ENCODE assay signal across 1 cellular context in the genomic region with DNA sequence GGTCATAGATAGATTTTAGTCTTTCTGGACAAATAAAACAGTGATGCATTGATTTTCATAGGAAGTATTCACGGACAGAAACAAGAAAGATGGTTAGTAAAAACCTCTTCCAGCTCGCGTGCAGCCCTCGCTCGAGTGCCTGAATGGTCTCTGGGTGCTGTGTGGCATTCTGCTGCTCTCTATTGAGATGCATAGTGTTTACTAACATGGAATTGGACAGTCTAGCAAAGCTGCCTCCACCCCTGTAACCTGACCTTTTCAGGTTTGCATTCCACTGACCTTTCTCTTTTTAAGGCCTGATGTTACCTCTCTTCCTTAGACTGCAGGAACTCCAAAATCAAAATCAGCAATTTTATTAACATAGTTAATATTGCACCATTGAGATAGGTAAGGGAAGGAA.
TF ChIP-seq lines count a peak whose summit lies in the region.

No MANE protein-coding gene starts in this region.

TF ChIP-seq in H1, 55 proteins besides CTCF, POLR2A, EP300 and RAD21:
- TF ChIP-seq, protein P1, sequence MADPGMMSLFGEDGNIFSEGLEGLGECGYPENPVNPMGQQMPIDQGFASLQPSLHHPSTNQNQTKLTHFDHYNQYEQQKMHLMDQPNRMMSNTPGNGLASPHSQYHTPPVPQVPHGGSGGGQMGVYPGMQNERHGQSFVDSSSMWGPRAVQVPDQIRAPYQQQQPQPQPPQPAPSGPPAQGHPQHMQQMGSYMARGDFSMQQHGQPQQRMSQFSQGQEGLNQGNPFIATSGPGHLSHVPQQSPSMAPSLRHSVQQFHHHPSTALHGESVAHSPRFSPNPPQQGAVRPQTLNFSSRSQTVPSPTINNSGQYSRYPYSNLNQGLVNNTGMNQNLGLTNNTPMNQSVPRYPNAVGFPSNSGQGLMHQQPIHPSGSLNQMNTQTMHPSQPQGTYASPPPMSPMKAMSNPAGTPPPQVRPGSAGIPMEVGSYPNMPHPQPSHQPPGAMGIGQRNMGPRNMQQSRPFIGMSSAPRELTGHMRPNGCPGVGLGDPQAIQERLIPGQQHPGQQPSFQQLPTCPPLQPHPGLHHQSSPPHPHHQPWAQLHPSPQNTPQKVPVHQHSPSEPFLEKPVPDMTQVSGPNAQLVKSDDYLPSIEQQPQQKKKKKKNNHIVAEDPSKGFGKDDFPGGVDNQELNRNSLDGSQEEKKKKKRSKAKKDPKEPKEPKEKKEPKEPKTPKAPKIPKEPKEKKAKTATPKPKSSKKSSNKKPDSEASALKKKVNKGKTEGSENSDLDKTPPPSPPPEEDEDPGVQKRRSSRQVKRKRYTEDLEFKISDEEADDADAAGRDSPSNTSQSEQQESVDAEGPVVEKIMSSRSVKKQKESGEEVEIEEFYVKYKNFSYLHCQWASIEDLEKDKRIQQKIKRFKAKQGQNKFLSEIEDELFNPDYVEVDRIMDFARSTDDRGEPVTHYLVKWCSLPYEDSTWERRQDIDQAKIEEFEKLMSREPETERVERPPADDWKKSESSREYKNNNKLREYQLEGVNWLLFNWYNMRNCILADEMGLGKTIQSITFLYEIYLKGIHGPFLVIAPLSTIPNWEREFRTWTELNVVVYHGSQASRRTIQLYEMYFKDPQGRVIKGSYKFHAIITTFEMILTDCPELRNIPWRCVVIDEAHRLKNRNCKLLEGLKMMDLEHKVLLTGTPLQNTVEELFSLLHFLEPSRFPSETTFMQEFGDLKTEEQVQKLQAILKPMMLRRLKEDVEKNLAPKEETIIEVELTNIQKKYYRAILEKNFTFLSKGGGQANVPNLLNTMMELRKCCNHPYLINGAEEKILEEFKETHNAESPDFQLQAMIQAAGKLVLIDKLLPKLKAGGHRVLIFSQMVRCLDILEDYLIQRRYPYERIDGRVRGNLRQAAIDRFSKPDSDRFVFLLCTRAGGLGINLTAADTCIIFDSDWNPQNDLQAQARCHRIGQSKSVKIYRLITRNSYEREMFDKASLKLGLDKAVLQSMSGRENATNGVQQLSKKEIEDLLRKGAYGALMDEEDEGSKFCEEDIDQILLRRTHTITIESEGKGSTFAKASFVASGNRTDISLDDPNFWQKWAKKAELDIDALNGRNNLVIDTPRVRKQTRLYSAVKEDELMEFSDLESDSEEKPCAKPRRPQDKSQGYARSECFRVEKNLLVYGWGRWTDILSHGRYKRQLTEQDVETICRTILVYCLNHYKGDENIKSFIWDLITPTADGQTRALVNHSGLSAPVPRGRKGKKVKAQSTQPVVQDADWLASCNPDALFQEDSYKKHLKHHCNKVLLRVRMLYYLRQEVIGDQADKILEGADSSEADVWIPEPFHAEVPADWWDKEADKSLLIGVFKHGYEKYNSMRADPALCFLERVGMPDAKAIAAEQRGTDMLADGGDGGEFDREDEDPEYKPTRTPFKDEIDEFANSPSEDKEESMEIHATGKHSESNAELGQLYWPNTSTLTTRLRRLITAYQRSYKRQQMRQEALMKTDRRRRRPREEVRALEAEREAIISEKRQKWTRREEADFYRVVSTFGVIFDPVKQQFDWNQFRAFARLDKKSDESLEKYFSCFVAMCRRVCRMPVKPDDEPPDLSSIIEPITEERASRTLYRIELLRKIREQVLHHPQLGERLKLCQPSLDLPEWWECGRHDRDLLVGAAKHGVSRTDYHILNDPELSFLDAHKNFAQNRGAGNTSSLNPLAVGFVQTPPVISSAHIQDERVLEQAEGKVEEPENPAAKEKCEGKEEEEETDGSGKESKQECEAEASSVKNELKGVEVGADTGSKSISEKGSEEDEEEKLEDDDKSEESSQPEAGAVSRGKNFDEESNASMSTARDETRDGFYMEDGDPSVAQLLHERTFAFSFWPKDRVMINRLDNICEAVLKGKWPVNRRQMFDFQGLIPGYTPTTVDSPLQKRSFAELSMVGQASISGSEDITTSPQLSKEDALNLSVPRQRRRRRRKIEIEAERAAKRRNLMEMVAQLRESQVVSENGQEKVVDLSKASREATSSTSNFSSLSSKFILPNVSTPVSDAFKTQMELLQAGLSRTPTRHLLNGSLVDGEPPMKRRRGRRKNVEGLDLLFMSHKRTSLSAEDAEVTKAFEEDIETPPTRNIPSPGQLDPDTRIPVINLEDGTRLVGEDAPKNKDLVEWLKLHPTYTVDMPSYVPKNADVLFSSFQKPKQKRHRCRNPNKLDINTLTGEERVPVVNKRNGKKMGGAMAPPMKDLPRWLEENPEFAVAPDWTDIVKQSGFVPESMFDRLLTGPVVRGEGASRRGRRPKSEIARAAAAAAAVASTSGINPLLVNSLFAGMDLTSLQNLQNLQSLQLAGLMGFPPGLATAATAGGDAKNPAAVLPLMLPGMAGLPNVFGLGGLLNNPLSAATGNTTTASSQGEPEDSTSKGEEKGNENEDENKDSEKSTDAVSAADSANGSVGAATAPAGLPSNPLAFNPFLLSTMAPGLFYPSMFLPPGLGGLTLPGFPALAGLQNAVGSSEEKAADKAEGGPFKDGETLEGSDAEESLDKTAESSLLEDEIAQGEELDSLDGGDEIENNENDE (IDR thresholded peaks at IDR 0.05; ENCODE audit: insufficient replicate concordance, low read length): no peak
- no peak for TF ChIP-seq RNF2 (IDR thresholded peaks at IDR 0.05; ENCODE audit: borderline replicate concordance, low read depth, low read length, missing control alignments, poor library complexity, severe bottlenecking)
- TF ChIP-seq KDM1A (IDR thresholded peaks at IDR 0.05; ENCODE audit: borderline replicate concordance, low read length): no peak
- TF ChIP-seq JUND (IDR thresholded peaks at IDR 0.05; ENCODE audit: low read length): no peak
- TF ChIP-seq, protein P2, sequence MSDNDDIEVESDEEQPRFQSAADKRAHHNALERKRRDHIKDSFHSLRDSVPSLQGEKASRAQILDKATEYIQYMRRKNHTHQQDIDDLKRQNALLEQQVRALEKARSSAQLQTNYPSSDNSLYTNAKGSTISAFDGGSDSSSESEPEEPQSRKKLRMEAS (IDR thresholded peaks at IDR 0.05): no peak
- no peak for TF ChIP-seq CBX5 (IDR thresholded peaks at IDR 0.05; ENCODE audit: low read depth, low read length)
- TF ChIP-seq CEBPB (IDR thresholded peaks at IDR 0.05; ENCODE audit: low read depth, low read length): no peak
- TF ChIP-seq SIN3A (conservative IDR thresholded peaks at IDR 0.05 in 1 of 2, IDR thresholded peaks at IDR 0.05 in 1 of 2; ENCODE audit: low read depth in 1 of 2, low read length in 2 of 2): no peak
- no peak for TF ChIP-seq POU5F1 (IDR thresholded peaks at IDR 0.05; ENCODE audit: low read depth, low read length)
- TF ChIP-seq BRCA1 (IDR thresholded peaks at IDR 0.05; ENCODE audit: low read depth, low read length): no peak
- no peak for TF ChIP-seq GABPA (IDR thresholded peaks at IDR 0.05; ENCODE audit: borderline replicate concordance, insufficient read depth, low read length)
- TF ChIP-seq TAF1 (IDR thresholded peaks at IDR 0.05; ENCODE audit: low read depth, low read length): no peak
- no peak for TF ChIP-seq EGR1 (IDR thresholded peaks at IDR 0.05; ENCODE audit: borderline replicate concordance, low read depth, low read length)
- TF ChIP-seq YY1 (IDR thresholded peaks at IDR 0.05; ENCODE audit: low read depth, low read length): no peak
- no peak for TF ChIP-seq HDAC2 (IDR thresholded peaks at IDR 0.05; ENCODE audit: borderline replicate concordance in 1 of 2, low read depth in 2 of 2, low read length in 2 of 2)
- no peak for TF ChIP-seq KDM4A (IDR thresholded peaks at IDR 0.05; ENCODE audit: low read depth, low read length, severe bottlenecking)
- TF ChIP-seq TBP (IDR thresholded peaks at IDR 0.05; ENCODE audit: low read depth, low read length): no peak
- no peak for TF ChIP-seq RBBP5 (IDR thresholded peaks at IDR 0.05; ENCODE audit: borderline replicate concordance, low read depth, low read length)
- TF ChIP-seq CREB1 (IDR thresholded peaks at IDR 0.05): no peak
